Comparison of ENCODE assay signal across 1 cellular context in the genomic region with DNA sequence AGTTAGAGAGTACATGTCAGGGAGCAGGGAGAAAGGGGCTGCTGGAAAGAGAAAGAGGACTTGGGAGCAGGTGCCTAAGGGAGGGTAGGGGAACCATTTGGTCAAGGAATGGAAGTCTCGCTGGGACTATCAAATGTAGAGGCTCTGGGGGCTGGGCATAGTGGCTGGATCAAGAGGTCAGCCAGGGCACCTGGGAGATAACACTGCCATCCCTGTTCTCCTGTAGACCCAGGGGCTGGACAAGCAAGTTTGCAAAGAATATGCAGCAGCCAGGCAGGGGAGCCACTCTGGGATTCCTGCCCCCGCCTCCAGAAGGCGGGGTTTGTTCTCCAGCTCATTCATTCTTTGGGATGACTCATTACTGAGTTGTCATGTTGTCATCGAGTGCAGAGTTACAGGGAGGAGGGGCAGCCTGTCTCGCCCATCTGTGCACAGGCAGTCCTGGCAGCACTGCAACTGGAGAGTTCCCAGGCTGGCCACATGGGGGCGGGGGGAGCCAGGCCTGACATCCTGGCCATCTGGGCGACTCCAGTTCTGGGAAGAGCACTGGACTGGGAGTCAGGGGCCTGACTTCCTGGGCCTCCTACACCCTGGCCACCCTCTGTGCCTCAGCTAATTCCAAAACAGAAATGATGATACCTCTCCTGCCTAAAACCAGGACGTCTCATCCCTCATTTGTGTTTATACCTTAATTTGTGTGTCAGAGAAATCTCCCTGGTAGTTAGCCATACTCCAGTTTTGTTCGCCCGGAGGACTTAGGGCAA.
TF ChIP-seq lines count a peak whose summit lies in the region.

No MANE protein-coding gene starts in this region.

TF ChIP-seq in HepG2, 621 proteins besides CTCF, POLR2A, EP300 and RAD21 (continued from another document and continues in another):
- TF ChIP-seq, protein P1, sequence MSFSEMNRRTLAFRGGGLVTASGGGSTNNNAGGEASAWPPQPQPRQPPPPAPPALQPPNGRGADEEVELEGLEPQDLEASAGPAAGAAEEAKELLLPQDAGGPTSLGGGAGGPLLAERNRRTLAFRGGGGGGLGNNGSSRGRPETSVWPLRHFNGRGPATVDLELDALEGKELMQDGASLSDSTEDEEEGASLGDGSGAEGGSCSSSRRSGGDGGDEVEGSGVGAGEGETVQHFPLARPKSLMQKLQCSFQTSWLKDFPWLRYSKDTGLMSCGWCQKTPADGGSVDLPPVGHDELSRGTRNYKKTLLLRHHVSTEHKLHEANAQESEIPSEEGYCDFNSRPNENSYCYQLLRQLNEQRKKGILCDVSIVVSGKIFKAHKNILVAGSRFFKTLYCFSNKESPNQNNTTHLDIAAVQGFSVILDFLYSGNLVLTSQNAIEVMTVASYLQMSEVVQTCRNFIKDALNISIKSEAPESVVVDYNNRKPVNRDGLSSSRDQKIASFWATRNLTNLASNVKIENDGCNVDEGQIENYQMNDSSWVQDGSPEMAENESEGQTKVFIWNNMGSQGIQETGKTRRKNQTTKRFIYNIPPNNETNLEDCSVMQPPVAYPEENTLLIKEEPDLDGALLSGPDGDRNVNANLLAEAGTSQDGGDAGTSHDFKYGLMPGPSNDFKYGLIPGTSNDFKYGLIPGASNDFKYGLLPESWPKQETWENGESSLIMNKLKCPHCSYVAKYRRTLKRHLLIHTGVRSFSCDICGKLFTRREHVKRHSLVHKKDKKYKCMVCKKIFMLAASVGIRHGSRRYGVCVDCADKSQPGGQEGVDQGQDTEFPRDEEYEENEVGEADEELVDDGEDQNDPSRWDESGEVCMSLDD (CRISPR knock-in tag; IDR thresholded peaks at IDR 0.05; ENCODE audit: borderline replicate concordance) = no peak
- TF ChIP-seq, protein P2, sequence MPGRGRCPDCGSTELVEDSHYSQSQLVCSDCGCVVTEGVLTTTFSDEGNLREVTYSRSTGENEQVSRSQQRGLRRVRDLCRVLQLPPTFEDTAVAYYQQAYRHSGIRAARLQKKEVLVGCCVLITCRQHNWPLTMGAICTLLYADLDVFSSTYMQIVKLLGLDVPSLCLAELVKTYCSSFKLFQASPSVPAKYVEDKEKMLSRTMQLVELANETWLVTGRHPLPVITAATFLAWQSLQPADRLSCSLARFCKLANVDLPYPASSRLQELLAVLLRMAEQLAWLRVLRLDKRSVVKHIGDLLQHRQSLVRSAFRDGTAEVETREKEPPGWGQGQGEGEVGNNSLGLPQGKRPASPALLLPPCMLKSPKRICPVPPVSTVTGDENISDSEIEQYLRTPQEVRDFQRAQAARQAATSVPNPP (CRISPR knock-in tag; IDR thresholded peaks at IDR 0.05) = no peak
- TF ChIP-seq ZNF468 (CRISPR knock-in tag; IDR thresholded peaks at IDR 0.05) (no peak), NFE2L1 (CRISPR knock-in tag; IDR thresholded peaks at IDR 0.05; ENCODE audit: borderline replicate concordance) (no peak), NR2F6 (IDR thresholded peaks at IDR 0.05) (peak; percentile 57), NR2F6 (CRISPR knock-in tag; IDR thresholded peaks at IDR 0.05) (peak; percentile 77), STAT5B (CRISPR knock-in tag; IDR thresholded peaks at IDR 0.05) (0 out of 2 replicates have a peak, but pooled peaks have one; percentile 31), MED13 (CRISPR knock-in tag; IDR thresholded peaks at IDR 0.05) (no peak), FLYWCH1 (CRISPR knock-in tag; IDR thresholded peaks at IDR 0.05) (no peak), HMG20B (CRISPR knock-in tag; conservative IDR thresholded peaks at IDR 0.05) (no peak), PHF8 (CRISPR knock-in tag; IDR thresholded peaks at IDR 0.05) (no peak; the same call in 1 of the 2 replicates), ZNF337 (CRISPR knock-in tag; IDR thresholded peaks at IDR 0.05; ENCODE audit: borderline replicate concordance, low read depth) (no peak), ATRX (CRISPR knock-in tag; IDR thresholded peaks at IDR 0.05; ENCODE audit: borderline replicate concordance) (no peak), RBFOX2 (IDR thresholded peaks at IDR 0.05; ENCODE audit: low read depth, low read length) (no peak), EZH2 (conservative IDR thresholded peaks at IDR 0.05; ENCODE audit: low read depth, low read length) (no peak), CBX2 (IDR thresholded peaks at IDR 0.05; ENCODE audit: low read depth, low read length) (no peak), CBX2 (CRISPR knock-in tag; IDR thresholded peaks at IDR 0.05; ENCODE audit: low read depth) (no peak), ZNF17 (CRISPR knock-in tag; IDR thresholded peaks at IDR 0.05) (no peak), ZNF713 (CRISPR knock-in tag; IDR thresholded peaks at IDR 0.05) (0 out of 2 replicates have a peak, but pooled peaks have one; percentile 36), ZNF552 (CRISPR knock-in tag; IDR thresholded peaks at IDR 0.05; ENCODE audit: borderline replicate concordance) (no peak), POLR2AphosphoS2 (IDR thresholded peaks at IDR 0.05; ENCODE audit: low read depth, low read length) (no peak), HOXA7 (CRISPR knock-in tag; IDR thresholded peaks at IDR 0.05) (no peak), SIX4 (CRISPR knock-in tag; IDR thresholded peaks at IDR 0.05) (peak; percentile 91), ZNF10 (CRISPR knock-in tag; IDR thresholded peaks at IDR 0.05; ENCODE audit: borderline replicate concordance, low read depth) (no peak), GTF3A (CRISPR knock-in tag; conservative IDR thresholded peaks at IDR 0.05) (no peak), RARA (CRISPR knock-in tag; IDR thresholded peaks at IDR 0.05) (peak; percentile 67), RFXAP (CRISPR knock-in tag; IDR thresholded peaks at IDR 0.05; ENCODE audit: borderline replicate concordance) (peak; percentile 69; the same call in 1 of the 2 replicates), NFKBIZ (CRISPR knock-in tag; IDR thresholded peaks at IDR 0.05) (no peak), HNRNPUL1 (IDR thresholded peaks at IDR 0.05; ENCODE audit: low read depth, low read length) (no peak), SNAI1 (CRISPR knock-in tag; IDR thresholded peaks at IDR 0.05; ENCODE audit: borderline replicate concordance) (no peak), SYNCRIP (IDR thresholded peaks at IDR 0.05; ENCODE audit: insufficient read depth, low read depth, low read length) (no peak)
- TF ChIP-seq, protein P3, sequence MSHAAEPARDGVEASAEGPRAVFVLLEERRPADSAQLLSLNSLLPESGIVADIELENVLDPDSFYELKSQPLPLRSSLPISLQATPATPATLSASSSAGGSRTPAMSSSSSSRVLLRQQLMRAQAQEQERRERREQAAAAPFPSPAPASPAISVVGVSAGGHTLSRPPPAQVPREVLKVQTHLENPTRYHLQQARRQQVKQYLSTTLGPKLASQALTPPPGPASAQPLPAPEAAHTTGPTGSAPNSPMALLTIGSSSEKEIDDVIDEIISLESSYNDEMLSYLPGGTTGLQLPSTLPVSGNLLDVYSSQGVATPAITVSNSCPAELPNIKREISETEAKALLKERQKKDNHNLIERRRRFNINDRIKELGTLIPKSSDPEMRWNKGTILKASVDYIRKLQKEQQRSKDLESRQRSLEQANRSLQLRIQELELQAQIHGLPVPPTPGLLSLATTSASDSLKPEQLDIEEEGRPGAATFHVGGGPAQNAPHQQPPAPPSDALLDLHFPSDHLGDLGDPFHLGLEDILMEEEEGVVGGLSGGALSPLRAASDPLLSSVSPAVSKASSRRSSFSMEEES (CRISPR knock-in tag; IDR thresholded peaks at IDR 0.05) = peak; percentile 43; the same call in 1 of the 2 replicates
- TF ChIP-seq, protein P4, sequence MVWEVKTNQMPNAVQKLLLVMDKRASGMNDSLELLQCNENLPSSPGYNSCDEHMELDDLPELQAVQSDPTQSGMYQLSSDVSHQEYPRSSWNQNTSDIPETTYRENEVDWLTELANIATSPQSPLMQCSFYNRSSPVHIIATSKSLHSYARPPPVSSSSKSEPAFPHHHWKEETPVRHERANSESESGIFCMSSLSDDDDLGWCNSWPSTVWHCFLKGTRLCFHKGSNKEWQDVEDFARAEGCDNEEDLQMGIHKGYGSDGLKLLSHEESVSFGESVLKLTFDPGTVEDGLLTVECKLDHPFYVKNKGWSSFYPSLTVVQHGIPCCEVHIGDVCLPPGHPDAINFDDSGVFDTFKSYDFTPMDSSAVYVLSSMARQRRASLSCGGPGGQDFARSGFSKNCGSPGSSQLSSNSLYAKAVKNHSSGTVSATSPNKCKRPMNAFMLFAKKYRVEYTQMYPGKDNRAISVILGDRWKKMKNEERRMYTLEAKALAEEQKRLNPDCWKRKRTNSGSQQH (CRISPR knock-in tag; IDR thresholded peaks at IDR 0.05; ENCODE audit: low read depth) = peak; percentile 97; the same call in 1 of the 2 replicates
- TF ChIP-seq, protein P5, sequence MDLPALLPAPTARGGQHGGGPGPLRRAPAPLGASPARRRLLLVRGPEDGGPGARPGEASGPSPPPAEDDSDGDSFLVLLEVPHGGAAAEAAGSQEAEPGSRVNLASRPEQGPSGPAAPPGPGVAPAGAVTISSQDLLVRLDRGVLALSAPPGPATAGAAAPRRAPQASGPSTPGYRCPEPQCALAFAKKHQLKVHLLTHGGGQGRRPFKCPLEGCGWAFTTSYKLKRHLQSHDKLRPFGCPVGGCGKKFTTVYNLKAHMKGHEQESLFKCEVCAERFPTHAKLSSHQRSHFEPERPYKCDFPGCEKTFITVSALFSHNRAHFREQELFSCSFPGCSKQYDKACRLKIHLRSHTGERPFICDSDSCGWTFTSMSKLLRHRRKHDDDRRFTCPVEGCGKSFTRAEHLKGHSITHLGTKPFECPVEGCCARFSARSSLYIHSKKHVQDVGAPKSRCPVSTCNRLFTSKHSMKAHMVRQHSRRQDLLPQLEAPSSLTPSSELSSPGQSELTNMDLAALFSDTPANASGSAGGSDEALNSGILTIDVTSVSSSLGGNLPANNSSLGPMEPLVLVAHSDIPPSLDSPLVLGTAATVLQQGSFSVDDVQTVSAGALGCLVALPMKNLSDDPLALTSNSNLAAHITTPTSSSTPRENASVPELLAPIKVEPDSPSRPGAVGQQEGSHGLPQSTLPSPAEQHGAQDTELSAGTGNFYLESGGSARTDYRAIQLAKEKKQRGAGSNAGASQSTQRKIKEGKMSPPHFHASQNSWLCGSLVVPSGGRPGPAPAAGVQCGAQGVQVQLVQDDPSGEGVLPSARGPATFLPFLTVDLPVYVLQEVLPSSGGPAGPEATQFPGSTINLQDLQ (CRISPR knock-in tag; IDR thresholded peaks at IDR 0.05) = no peak
- TF ChIP-seq, protein P6, sequence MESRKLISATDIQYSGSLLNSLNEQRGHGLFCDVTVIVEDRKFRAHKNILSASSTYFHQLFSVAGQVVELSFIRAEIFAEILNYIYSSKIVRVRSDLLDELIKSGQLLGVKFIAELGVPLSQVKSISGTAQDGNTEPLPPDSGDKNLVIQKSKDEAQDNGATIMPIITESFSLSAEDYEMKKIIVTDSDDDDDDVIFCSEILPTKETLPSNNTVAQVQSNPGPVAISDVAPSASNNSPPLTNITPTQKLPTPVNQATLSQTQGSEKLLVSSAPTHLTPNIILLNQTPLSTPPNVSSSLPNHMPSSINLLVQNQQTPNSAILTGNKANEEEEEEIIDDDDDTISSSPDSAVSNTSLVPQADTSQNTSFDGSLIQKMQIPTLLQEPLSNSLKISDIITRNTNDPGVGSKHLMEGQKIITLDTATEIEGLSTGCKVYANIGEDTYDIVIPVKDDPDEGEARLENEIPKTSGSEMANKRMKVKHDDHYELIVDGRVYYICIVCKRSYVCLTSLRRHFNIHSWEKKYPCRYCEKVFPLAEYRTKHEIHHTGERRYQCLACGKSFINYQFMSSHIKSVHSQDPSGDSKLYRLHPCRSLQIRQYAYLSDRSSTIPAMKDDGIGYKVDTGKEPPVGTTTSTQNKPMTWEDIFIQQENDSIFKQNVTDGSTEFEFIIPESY (CRISPR knock-in tag; IDR thresholded peaks at IDR 0.05) = peak; percentile 72
- TF ChIP-seq, protein P7, sequence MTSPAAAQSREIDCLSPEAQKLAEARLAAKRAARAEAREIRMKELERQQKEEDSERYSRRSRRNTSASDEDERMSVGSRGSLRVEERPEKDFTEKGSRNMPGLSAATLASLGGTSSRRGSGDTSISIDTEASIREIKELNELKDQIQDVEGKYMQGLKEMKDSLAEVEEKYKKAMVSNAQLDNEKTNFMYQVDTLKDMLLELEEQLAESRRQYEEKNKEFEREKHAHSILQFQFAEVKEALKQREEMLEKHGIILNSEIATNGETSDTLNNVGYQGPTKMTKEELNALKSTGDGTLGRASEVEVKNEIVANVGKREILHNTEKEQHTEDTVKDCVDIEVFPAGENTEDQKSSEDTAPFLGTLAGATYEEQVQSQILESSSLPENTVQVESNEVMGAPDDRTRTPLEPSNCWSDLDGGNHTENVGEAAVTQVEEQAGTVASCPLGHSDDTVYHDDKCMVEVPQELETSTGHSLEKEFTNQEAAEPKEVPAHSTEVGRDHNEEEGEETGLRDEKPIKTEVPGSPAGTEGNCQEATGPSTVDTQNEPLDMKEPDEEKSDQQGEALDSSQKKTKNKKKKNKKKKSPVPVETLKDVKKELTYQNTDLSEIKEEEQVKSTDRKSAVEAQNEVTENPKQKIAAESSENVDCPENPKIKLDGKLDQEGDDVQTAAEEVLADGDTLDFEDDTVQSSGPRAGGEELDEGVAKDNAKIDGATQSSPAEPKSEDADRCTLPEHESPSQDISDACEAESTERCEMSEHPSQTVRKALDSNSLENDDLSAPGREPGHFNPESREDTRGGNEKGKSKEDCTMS (CRISPR knock-in tag; conservative IDR thresholded peaks at IDR 0.05) = no peak
- TF ChIP-seq, protein P8, sequence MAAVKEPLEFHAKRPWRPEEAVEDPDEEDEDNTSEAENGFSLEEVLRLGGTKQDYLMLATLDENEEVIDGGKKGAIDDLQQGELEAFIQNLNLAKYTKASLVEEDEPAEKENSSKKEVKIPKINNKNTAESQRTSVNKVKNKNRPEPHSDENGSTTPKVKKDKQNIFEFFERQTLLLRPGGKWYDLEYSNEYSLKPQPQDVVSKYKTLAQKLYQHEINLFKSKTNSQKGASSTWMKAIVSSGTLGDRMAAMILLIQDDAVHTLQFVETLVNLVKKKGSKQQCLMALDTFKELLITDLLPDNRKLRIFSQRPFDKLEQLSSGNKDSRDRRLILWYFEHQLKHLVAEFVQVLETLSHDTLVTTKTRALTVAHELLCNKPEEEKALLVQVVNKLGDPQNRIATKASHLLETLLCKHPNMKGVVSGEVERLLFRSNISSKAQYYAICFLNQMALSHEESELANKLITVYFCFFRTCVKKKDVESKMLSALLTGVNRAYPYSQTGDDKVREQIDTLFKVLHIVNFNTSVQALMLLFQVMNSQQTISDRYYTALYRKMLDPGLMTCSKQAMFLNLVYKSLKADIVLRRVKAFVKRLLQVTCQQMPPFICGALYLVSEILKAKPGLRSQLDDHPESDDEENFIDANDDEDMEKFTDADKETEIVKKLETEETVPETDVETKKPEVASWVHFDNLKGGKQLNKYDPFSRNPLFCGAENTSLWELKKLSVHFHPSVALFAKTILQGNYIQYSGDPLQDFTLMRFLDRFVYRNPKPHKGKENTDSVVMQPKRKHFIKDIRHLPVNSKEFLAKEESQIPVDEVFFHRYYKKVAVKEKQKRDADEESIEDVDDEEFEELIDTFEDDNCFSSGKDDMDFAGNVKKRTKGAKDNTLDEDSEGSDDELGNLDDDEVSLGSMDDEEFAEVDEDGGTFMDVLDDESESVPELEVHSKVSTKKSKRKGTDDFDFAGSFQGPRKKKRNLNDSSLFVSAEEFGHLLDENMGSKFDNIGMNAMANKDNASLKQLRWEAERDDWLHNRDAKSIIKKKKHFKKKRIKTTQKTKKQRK (IDR thresholded peaks at IDR 0.05; ENCODE audit: low read length) = no peak
